ENCODE assay signal across 2 cellular contexts in genomic region chr16:50694206-50694605, GRCh38.
TF ChIP-seq lines count a peak whose summit lies in the region.

No MANE protein-coding gene starts in this region.

TF ChIP-seq in GM12878, 131 proteins besides CTCF, POLR2A, EP300 and RAD21 (continued from another document and continues in another):
- TF ChIP-seq WRNIP1 (IDR thresholded peaks at IDR 0.05; ENCODE audit: borderline replicate concordance, low read depth, low read length) (no peak), TCF3 (IDR thresholded peaks at IDR 0.05; ENCODE audit: borderline replicate concordance, insufficient read depth, low read depth, low read length) (no peak), ATF3 (IDR thresholded peaks at IDR 0.05; ENCODE audit: borderline replicate concordance, extremely low read depth, low read depth, low read length) (no peak), CREB1 (IDR thresholded peaks at IDR 0.05; ENCODE audit: low read depth) (no peak), EED (IDR thresholded peaks at IDR 0.05; ENCODE audit: low read depth) (peak; percentile 21; the same call in 1 of the 2 replicates), BHLHE40 (IDR thresholded peaks at IDR 0.05; ENCODE audit: borderline replicate concordance in 1 of 2, low read depth in 2 of 2, low read length in 1 of 2) (no peak), RFX5 (IDR thresholded peaks at IDR 0.05; ENCODE audit: low read depth, low read length) (no peak), RCOR1 (conservative IDR thresholded peaks at IDR 0.05; ENCODE audit: low read depth, low read length) (0 out of 2 replicates have a peak, but pooled peaks have one; percentile 40), POLR2AphosphoS5 (IDR thresholded peaks at IDR 0.05; ENCODE audit: low read length) (no peak), YBX1 (IDR thresholded peaks at IDR 0.05) (no peak), BCLAF1 (IDR thresholded peaks at IDR 0.05) (no peak), ELK1 (IDR thresholded peaks at IDR 0.05; ENCODE audit: low read depth, low read length) (no peak), SUPT20H (IDR thresholded peaks at IDR 0.05; ENCODE audit: borderline replicate concordance, control insufficient read depth, low read depth, low read length) (no peak), KDM1A (IDR thresholded peaks at IDR 0.05; ENCODE audit: borderline replicate concordance) (no peak), BCL3 (IDR thresholded peaks at IDR 0.05; ENCODE audit: borderline replicate concordance, insufficient read depth, low read depth, low read length, poor library complexity, severe bottlenecking) (no peak), POLR2AphosphoS2 (IDR thresholded peaks at IDR 0.05; ENCODE audit: low read depth, low read length) (no peak), HDGF (IDR thresholded peaks at IDR 0.05) (0 out of 2 replicates have a peak, but pooled peaks have one; percentile 43), SIX5 (IDR thresholded peaks at IDR 0.05; ENCODE audit: low read depth, low read length, severe bottlenecking) (no peak), ZBTB40 (IDR thresholded peaks at IDR 0.05; ENCODE audit: borderline replicate concordance) (no peak), IKZF1 (conservative IDR thresholded peaks at IDR 0.05) (no peak), KLF5 (IDR thresholded peaks at IDR 0.05; ENCODE audit: partially characterized antibody) (no peak)

TF ChIP-seq in HEK293T, 16 proteins besides CTCF, POLR2A, EP300 and RAD21 (continued from another document):
- TF ChIP-seq, protein P1, sequence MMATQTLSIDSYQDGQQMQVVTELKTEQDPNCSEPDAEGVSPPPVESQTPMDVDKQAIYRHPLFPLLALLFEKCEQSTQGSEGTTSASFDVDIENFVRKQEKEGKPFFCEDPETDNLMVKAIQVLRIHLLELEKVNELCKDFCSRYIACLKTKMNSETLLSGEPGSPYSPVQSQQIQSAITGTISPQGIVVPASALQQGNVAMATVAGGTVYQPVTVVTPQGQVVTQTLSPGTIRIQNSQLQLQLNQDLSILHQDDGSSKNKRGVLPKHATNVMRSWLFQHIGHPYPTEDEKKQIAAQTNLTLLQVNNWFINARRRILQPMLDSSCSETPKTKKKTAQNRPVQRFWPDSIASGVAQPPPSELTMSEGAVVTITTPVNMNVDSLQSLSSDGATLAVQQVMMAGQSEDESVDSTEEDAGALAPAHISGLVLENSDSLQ (IDR thresholded peaks at IDR 0.05), result no peak
- TF ChIP-seq LEF1 (IDR thresholded peaks at IDR 0.05; ENCODE audit: borderline replicate concordance) (no peak), HDGF (IDR thresholded peaks at IDR 0.05; ENCODE audit: borderline replicate concordance) (no peak), L3MBTL2 (conservative IDR thresholded peaks at IDR 0.05) (no peak), SUZ12 (IDR thresholded peaks at IDR 0.05) (no peak), FOXK2 (IDR thresholded peaks at IDR 0.05) (no peak), BHLHE40 (IDR thresholded peaks at IDR 0.05; ENCODE audit: borderline replicate concordance) (no peak), FOXA1 (IDR thresholded peaks at IDR 0.05) (no peak), SP1 (IDR thresholded peaks at IDR 0.05) (no peak), ARNT (IDR thresholded peaks at IDR 0.05) (no peak), ZNF384 (IDR thresholded peaks at IDR 0.05) (no peak), ELF4 (IDR thresholded peaks at IDR 0.05) (no peak)
